15 cellular contexts compared by ENCODE assay signal in genomic region chr4:113637823-113638691, GRCh38.
DNase-seq lines count a peak whose midpoint lies in the region; ATAC-seq, FAIRE-seq and TF ChIP-seq lines count a peak whose summit lies in the region.
"Had no signal": no experiment of that assay in that cellular context is flagged by ENCODE, and none has a peak within 500 bp of the region (broad histone marks: within the 10 kb centered on the region; RNA-seq: fewer than 3 reads in every experiment).

No MANE protein-coding gene starts in this region.

- no peak for ATAC-seq in activated B cell treated with CpG ODN at 0.5 μM for 24 hours (ENCODE audit: low read depth)
- ATAC-seq in natural killer cell treated with Interleukin-12 subunit alpha and Interleukin-12 subunit beta and Interleukin-15 and Interleukin-18, amount 100 ng/mL, for 72 hours, result no peak
- ATAC-seq: left ventricle myocardium superior had no signal

- DNase-seq in DMS53 (lab: John Stamatoyannopoulos, UW) (peak; percentile 28), DMS53 treated with DMSO at 0.1 percent for 48 hours (lab: John Stamatoyannopoulos, UW; ENCODE audit: unreplicated experiment) (no peak), GM12891 (ENCODE audit: insufficient read length, low spot score) (no peak), activated B cell treated with CpG ODN at 0.5 μM for 24 hours (no peak), testis (no peak), nucleus accumbens (lab: John Stamatoyannopoulos, UW) (no peak), MCF 10A (ENCODE audit: unreplicated experiment) (no peak)
- no peak for DNase-seq in natural killer cell treated with Interleukin-12 subunit alpha and Interleukin-12 subunit beta and Interleukin-15 and Interleukin-18, amount 100 ng/mL, for 72 hours (ENCODE audit: low spot score)
- DNase-seq: activated CD4-positive, alpha-beta T cell treated with anti-CD3 and anti-CD28 coated beads for 4 hours; adrenal gland; DND-41; left ventricle myocardium superior; stimulated activated CD4-positive, alpha-beta T cell treated with anti-CD3 and anti-CD28 coated beads, Interleukin-4, amount 100 ng/mL, for 1 hour had no signal

- no TSS peak for BruUV-seq in MCF 10A (replicated peaks; lab: Mats Ljungman, UMichigan)

- H3K4me3 ChIP-seq in testis, result no peak overlapping the region
- H3K4me3 ChIP-seq: adrenal gland, SK-N-MC had no signal

- H3K27me3 ChIP-seq in testis, result no peaks in the 10 kb centered on the region
- H3K27me3 ChIP-seq: adrenal gland had no signal

- no peak overlapping the region for H3K27ac ChIP-seq in testis
- H3K27ac ChIP-seq: adrenal gland, SK-N-MC had no signal

- CTCF ChIA-PET in activated B cell treated with CpG ODN at 0.5 μM for 24 hours (lab: Charles Lee), result interaction anchor here (1.0 to 4.2 kb wide), 6 partner anchors 10 to 433 kb away, joined by 3 to 28 read pairs (median 4); no protein-coding TSS in a partner anchor
- CTCF ChIA-PET in MCF 10A (lab: Yijun Ruan, JAX), result interaction anchor here (0.6 to 1.5 kb wide), 3 partner anchors 11 to 542 kb away, joined by 4 to 5 read pairs (median 4); no protein-coding TSS in a partner anchor

- POLR2A ChIA-PET in activated B cell treated with CpG ODN at 0.5 μM for 24 hours (lab: Charles Lee) (interaction anchor here (0.7 to 3.7 kb wide), 10 partner anchors 22 to 124 kb away, joined by 3 to 22 read pairs (median 5); no protein-coding TSS in a partner anchor), MCF 10A (lab: Yijun Ruan, JAX) (interaction anchor here (1.0 kb wide), 1 partner anchor 10 kb away, joined by 3 read pairs; no protein-coding TSS in a partner anchor)

- no peaks in the 10 kb centered on the region for H3K36me3 ChIP-seq in testis (ENCODE audit: low read depth, missing control alignments)
- H3K36me3 ChIP-seq: adrenal gland had no signal

- no peaks in the 10 kb centered on the region for H3K9me3 ChIP-seq in testis
- H3K9me3 ChIP-seq: adrenal gland had no signal

- H3K9me3 Mint-ChIP-seq in activated B cell treated with CpG ODN at 0.5 μM for 24 hours (peaks cover 4% of the 10 kb centered on the region), MCF 10A (ENCODE audit: unreplicated experiment) (no peaks in the 10 kb centered on the region)
- no peaks in the 10 kb centered on the region for H3K9me3 Mint-ChIP-seq in natural killer cell treated with Interleukin-12 subunit alpha and Interleukin-12 subunit beta and Interleukin-15 and Interleukin-18, amount 100 ng/mL, for 72 hours

- H3K4me1 Mint-ChIP-seq in activated B cell treated with CpG ODN at 0.5 μM for 24 hours, result peaks cover 83% of the 10 kb centered on the region
- peaks cover 41 to 43% of the 10 kb centered on the region in 2 donors for H3K4me1 Mint-ChIP-seq in natural killer cell treated with Interleukin-12 subunit alpha and Interleukin-12 subunit beta and Interleukin-15 and Interleukin-18, amount 100 ng/mL, for 72 hours (ENCODE audit: low read depth in 2 of 2)
- peaks cover 23% of the 10 kb centered on the region for H3K4me1 Mint-ChIP-seq in MCF 10A (ENCODE audit: insufficient read depth, unreplicated experiment)

- peak; percentile 82 for FAIRE-seq in GM12891 (lab: Jason Lieb, UNC)
- FAIRE-seq: A204.1 had no signal

- peaks cover 12% of the 10 kb centered on the region for H3K36me3 Mint-ChIP-seq in activated B cell treated with CpG ODN at 0.5 μM for 24 hours (ENCODE audit: low read depth)
- no peaks in the 10 kb centered on the region for H3K36me3 Mint-ChIP-seq in natural killer cell treated with Interleukin-12 subunit alpha and Interleukin-12 subunit beta and Interleukin-15 and Interleukin-18, amount 100 ng/mL, for 72 hours
- H3K36me3 Mint-ChIP-seq in MCF 10A (ENCODE audit: insufficient read depth, unreplicated experiment), result no peaks in the 10 kb centered on the region

- intact Hi-C loops in activated B cell treated with CpG ODN at 0.5 μM for 24 hours (cut with micrococcal nuclease) (loop anchor here (2.0 kb wide), 4 partner anchors 17 to 747 kb away; no protein-coding TSS in a partner anchor), testis (cut with DNase I; ENCODE audit: low total_unique reads) (no loop called here), MCF 10A (cut with micrococcal nuclease) (no loop called here)

- TF ChIP-seq CTCF in activated B cell treated with CpG ODN at 0.5 μM for 24 hours (IDR thresholded peaks at IDR 0.05) (no peak), testis (IDR thresholded peaks at IDR 0.05) (no peak), MCF 10A (IDR thresholded peaks at IDR 0.05; ENCODE audit: unreplicated experiment) (no peak)

- H3K27ac Mint-ChIP-seq in activated B cell treated with CpG ODN at 0.5 μM for 24 hours (peak overlapping the region; percentile 74), MCF 10A (ENCODE audit: low read depth, unreplicated experiment) (no peak overlapping the region)
- H3K27ac Mint-ChIP-seq in natural killer cell treated with Interleukin-12 subunit alpha and Interleukin-12 subunit beta and Interleukin-15 and Interleukin-18, amount 100 ng/mL, for 72 hours, result peak overlapping the region; percentile 13 to 16

- H3K27me3 Mint-ChIP-seq in activated B cell treated with CpG ODN at 0.5 μM for 24 hours (no peaks in the 10 kb centered on the region), MCF 10A (ENCODE audit: insufficient read depth, unreplicated experiment) (no peaks in the 10 kb centered on the region)
- no peaks in the 10 kb centered on the region for H3K27me3 Mint-ChIP-seq in natural killer cell treated with Interleukin-12 subunit alpha and Interleukin-12 subunit beta and Interleukin-15 and Interleukin-18, amount 100 ng/mL, for 72 hours

- TF ChIP-seq POLR2A in GM12891 (IDR thresholded peaks at IDR 0.05; ENCODE audit: low read depth, low read length) (no peak), testis (IDR thresholded peaks at IDR 0.05) (no peak)

- H3K4me1 ChIP-seq in testis, result peaks cover 24% of the 10 kb centered on the region

- H3K4me3 Mint-ChIP-seq in activated B cell treated with CpG ODN at 0.5 μM for 24 hours (peak overlapping the region; percentile 21), MCF 10A (ENCODE audit: unreplicated experiment) (no peak overlapping the region)
- peak overlapping the region; percentile 20 for H3K4me3 Mint-ChIP-seq in natural killer cell treated with Interleukin-12 subunit alpha and Interleukin-12 subunit beta and Interleukin-15 and Interleukin-18, amount 100 ng/mL, for 72 hours

- WGBS in testis, 2 donors, result 81 to 95% methylated on average over 5 of the region's 5 CpGs

TF ChIP-seq in GM12891, 5 proteins besides CTCF, POLR2A, EP300 and RAD21:
- TF ChIP-seq TAF1 (IDR thresholded peaks at IDR 0.05; ENCODE audit: low read depth, low read length) (no peak), POLR2AphosphoS5 (IDR thresholded peaks at IDR 0.05; ENCODE audit: low read depth, low read length) (no peak), PAX5 (IDR thresholded peaks at IDR 0.05; ENCODE audit: insufficient read depth, low read length, severe bottlenecking) (no peak), SPI1 (IDR thresholded peaks at IDR 0.05; ENCODE audit: low read depth, low read length) (no peak), POU2F2 (IDR thresholded peaks at IDR 0.05; ENCODE audit: low read depth, low read length) (no peak)
